23 cellular contexts compared by ENCODE assay signal in the genomic region with DNA sequence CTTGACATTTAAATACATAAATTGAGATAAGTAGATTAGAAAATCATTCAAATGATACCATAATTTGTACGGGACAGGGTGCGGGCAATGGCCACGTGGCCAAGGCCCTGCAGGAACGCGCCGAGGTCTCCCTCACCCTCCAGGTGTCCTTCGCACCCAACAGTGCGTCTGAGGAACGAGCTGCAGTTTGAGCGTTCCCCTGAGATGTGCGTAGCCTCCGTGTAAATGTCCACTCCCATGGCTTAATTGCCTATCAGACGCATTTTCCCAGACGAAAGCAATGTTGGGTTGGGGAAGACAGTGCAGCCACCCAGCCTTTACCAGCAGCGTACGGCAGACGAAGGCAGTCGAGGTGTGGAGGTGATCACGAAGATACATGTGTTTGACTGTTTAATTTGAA. TPM values are rescaled to one million over a fixed set of nuclear protein-coding genes. Genes with fewer than 3 reads are reported as not detected.
DNase-seq lines count a peak whose midpoint lies in the region; ATAC-seq and TF ChIP-seq lines count a peak whose summit lies in the region.
"Had no signal": no experiment of that assay in that cellular context is flagged by ENCODE, and none has a peak within 500 bp of the region (broad histone marks: within the 10 kb centered on the region; RNA-seq: fewer than 3 reads in every experiment).

No MANE protein-coding gene starts in this region.

- intact Hi-C loops in left ventricle myocardium superior (cut with micrococcal nuclease) (no loop called here), Right ventricle myocardium superior (cut with DNase I) (no loop called here), OCI-LY7 (cut with micrococcal nuclease; ENCODE audit: unreplicated experiment) (no loop called here)

- H3K4me1 Mint-ChIP-seq in endodermal cell (peaks cover 12% of the 10 kb centered on the region), progenitor cell of endocrine pancreas (ENCODE audit: low read depth) (peaks cover 2% of the 10 kb centered on the region)

- H3K9me2 ChIP-seq in OCI-LY7 (ENCODE audit: insufficient read depth, low read length): no peaks in the 10 kb centered on the region

- H3K9me3 ChIP-seq in OCI-LY7 (ENCODE audit: low read length): no peaks in the 10 kb centered on the region; the same call in 1 of the 2 replicates
- H3K9me3 ChIP-seq in endodermal cell (ENCODE audit: control insufficient read depth, low read length): peaks cover 4% of the 10 kb centered on the region
- H3K9me3 ChIP-seq: Peyer's patch, psoas muscle, upper lobe of left lung had no signal

- H3K4me3 Mint-ChIP-seq in endodermal cell (no peak overlapping the region), progenitor cell of endocrine pancreas (ENCODE audit: low read depth) (no peak overlapping the region)
- H3K4me3 Mint-ChIP-seq: activated T-cell treated with anti-CD3 and anti-CD28 coated beads, Interleukin-2, amount 50 U/mL, for 4 hours had no signal

- BruUV-seq in OCI-LY7 (replicated peaks; lab: Mats Ljungman, UMichigan): TSS peak; percentile 23

- no peak for ATAC-seq in left ventricle myocardium superior
- ATAC-seq in Right ventricle myocardium superior (ENCODE audit: poor library complexity): no peak
- no peak for ATAC-seq in HG02840 (IDR thresholded peaks at IDR 0.05; ENCODE audit: low FRiP score, unreplicated experiment)
- ATAC-seq: activated T-cell treated with anti-CD3 and anti-CD28 coated beads, Interleukin-2, amount 50 U/mL, for 4 hours; psoas muscle had no signal

- no peaks in the 10 kb centered on the region for H4K20me1 ChIP-seq in OCI-LY7 (ENCODE audit: insufficient read depth, low read length)

- H3K4me2 ChIP-seq in OCI-LY7 (ENCODE audit: low read length): no peak overlapping the region
- H3K4me2 ChIP-seq: BLaER1 had no signal

- CTCF ChIA-PET in OCI-LY7 (lab: Charles Lee; ENCODE audit: unreplicated experiment): no interaction called here

- no peak overlapping the region for H3K27ac ChIP-seq in OCI-LY7 (ENCODE audit: low read depth, low read length, poor library complexity, severe bottlenecking)
- no peak overlapping the region for H3K27ac ChIP-seq in endodermal cell (ENCODE audit: low read depth, low read length)
- H3K27ac ChIP-seq: BLaER1, Peyer's patch, psoas muscle, upper lobe of left lung, WERI-Rb-1 had no signal

- no peak overlapping the region for H3K9ac ChIP-seq in endodermal cell (ENCODE audit: extremely low read depth, low read length, poor library complexity, severe bottlenecking)
- H3K9ac ChIP-seq: BLaER1 had no signal

- peak; percentile 16 for DNase-seq in left ventricle myocardium superior
- no peak for DNase-seq in Right ventricle myocardium superior
- no peak for DNase-seq in OCI-LY7 (ENCODE audit: low spot score)
- DNase-seq in endodermal cell: no peak
- no peak for DNase-seq in progenitor cell of endocrine pancreas (ENCODE audit: low spot score, unreplicated experiment)
- no peak for DNase-seq in globus pallidus (ENCODE audit: low spot score)
- DNase-seq: activated CD4-positive, alpha-beta T cell treated with anti-CD3 and anti-CD28 coated beads for 4 hours; activated T-cell treated with anti-CD3 and anti-CD28 coated beads, Interleukin-2, amount 50 U/mL, for 4 hours; MV-4-11; NCI-H1436; NCI-H2081; NCI-H2227 treated with DMSO at 0.1 percent for 48 hours; NCI-H69; Peyer's patch; SIG-M5; stimulated activated CD4-positive, alpha-beta T cell treated with anti-CD3 and anti-CD28 coated beads, Interleukin-4, amount 100 ng/mL, for 4 hours; T1000 had no signal

- no peaks in the 10 kb centered on the region for H3K27me3 ChIP-seq in endodermal cell (ENCODE audit: control insufficient read depth, insufficient read depth, low read length, poor library complexity, severe bottlenecking)
- H3K27me3 ChIP-seq: BLaER1, Peyer's patch, upper lobe of left lung had no signal

- H2AFZ ChIP-seq in OCI-LY7 (ENCODE audit: low read length): no peak overlapping the region

- TF ChIP-seq CTCF in OCI-LY7 (conservative IDR thresholded peaks at IDR 0.05; ENCODE audit: low read length): no peak
- TF ChIP-seq CTCF in endodermal cell (conservative IDR thresholded peaks at IDR 0.05): no peak
- no peak for TF ChIP-seq CTCF in progenitor cell of endocrine pancreas (IDR thresholded peaks at IDR 0.05; ENCODE audit: unreplicated experiment)

- 94 to 97% methylated on average over 18 to 19 of the region's 19 CpGs for WGBS in endodermal cell (ENCODE audit: insufficient coverage in 1 of 2, insufficient read length in 1 of 2), 2 experiments

- H3K9me3 Mint-ChIP-seq in endodermal cell (peaks cover 9% of the 10 kb centered on the region), progenitor cell of endocrine pancreas (ENCODE audit: low read depth) (no peaks in the 10 kb centered on the region)
- H3K9me3 Mint-ChIP-seq: activated T-cell treated with anti-CD3 and anti-CD28 coated beads, Interleukin-2, amount 50 U/mL, for 4 hours had no signal

- H3K4me1 ChIP-seq in OCI-LY7 (ENCODE audit: insufficient read depth, low read length, poor library complexity, severe bottlenecking) (no peaks in the 10 kb centered on the region), endodermal cell (ENCODE audit: control insufficient read depth, insufficient read depth, low read length) (no peaks in the 10 kb centered on the region)

- H3K79me2 ChIP-seq in OCI-LY7 (ENCODE audit: insufficient read depth, low read depth, low read length): peaks cover 39% of the 10 kb centered on the region; the same call in 1 of the 2 replicates

- no peak overlapping the region for H3K4me3 ChIP-seq in OCI-LY7 (ENCODE audit: low read depth, low read length, poor library complexity, severe bottlenecking)
- no peak overlapping the region for H3K4me3 ChIP-seq in endodermal cell (ENCODE audit: low read length)
- H3K4me3 ChIP-seq: BLaER1, Peyer's patch, psoas muscle, upper lobe of left lung had no signal

- H3K36me3 Mint-ChIP-seq in endodermal cell (ENCODE audit: low read depth) (peaks cover 66% of the 10 kb centered on the region), progenitor cell of endocrine pancreas (ENCODE audit: insufficient read depth) (peaks cover 32% of the 10 kb centered on the region)

- H3K27ac Mint-ChIP-seq in endodermal cell: peak overlapping the region; percentile 42
- H3K27ac Mint-ChIP-seq in progenitor cell of endocrine pancreas: peak overlapping the region; percentile 77

- POLR2A ChIA-PET in OCI-LY7 (lab: Charles Lee): no interaction called here

- H3K27me3 Mint-ChIP-seq in endodermal cell (ENCODE audit: insufficient read depth) (no peaks in the 10 kb centered on the region), progenitor cell of endocrine pancreas (no peaks in the 10 kb centered on the region)

- H3K36me3 ChIP-seq in OCI-LY7 (ENCODE audit: insufficient read depth, low read length) (peaks cover 89% of the 10 kb centered on the region), endodermal cell (ENCODE audit: control insufficient read depth, insufficient read depth, low read length) (peaks cover 58% of the 10 kb centered on the region)

RNA-seq across cellular contexts. Expression of gene CPLX1, which starts 56.4 kb away (rescaled TPM):
- total RNA-seq in left ventricle myocardium superior (4.4 TPM), Right ventricle myocardium superior (4.3 TPM), OCI-LY7 (2022) (0.21 and 0.28 TPM in 2 replicates), endodermal cell (1 to 10 TPM; 1.0 to 1.9 TPM), progenitor cell of endocrine pancreas (1.4 and 2.0 TPM in 2 replicates)
- total RNA-seq in OCI-LY7 (2014; rRNA removed; shearing (Covaris generic)): 0.25 and 0.57 TPM in 2 replicates
- 0.36 TPM for polyA plus RNA-seq in endodermal cell (2013, experiment 1 of 2)
- polyA plus RNA-seq in endodermal cell (2013, experiment 2 of 2): 1.0 TPM
- total RNA-seq: glomerular endothelial cell had no signal
